2 cellular contexts compared by ENCODE assay signal in the genomic region with DNA sequence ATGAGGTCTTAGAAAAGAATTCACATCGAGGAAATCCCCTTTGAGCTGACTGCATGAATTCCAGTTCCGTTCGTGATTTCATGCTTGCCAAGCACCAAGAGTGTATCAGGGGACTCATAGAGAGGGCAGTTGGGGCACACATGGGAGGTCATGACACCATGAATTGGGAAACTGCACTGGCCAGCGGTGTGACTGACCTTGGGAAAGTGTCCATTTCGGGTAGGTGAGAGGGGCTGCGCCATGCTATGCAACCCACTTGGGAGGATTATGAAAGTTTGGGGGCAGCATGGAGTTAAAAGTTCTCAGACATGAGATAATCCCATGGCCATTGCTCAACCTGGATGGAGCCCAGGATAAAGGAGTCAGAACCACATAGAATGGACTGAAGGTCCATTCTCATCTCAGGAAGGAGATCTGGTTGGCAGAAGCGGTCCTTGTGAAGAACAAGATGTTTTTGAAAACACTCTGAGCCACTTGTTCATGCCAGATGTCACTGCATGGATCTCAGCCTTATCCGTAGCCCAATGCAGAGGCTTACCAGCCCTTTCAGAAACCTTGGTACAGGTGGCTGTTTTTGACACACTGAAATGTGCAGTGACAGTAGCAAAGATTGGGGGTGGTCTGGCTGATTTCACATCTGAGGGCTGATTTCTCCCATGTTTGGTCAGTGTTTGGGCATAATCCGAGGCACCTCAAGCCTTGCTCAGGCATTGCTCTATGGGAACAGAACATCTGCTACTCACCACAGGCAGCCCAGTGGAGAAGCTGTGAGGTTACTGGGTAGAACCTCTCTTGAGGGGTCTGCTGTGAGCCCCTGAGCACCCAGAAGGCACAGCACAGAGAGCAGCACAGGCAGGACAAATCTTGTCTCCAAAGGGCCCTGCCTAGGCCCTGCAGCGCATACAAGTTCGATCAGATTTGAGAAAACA.
TF ChIP-seq lines count a peak whose summit lies in the region.

No MANE protein-coding gene starts in this region.

TF ChIP-seq in GM12878, 131 proteins besides CTCF, POLR2A, EP300 and RAD21:
- TF ChIP-seq, protein P1, sequence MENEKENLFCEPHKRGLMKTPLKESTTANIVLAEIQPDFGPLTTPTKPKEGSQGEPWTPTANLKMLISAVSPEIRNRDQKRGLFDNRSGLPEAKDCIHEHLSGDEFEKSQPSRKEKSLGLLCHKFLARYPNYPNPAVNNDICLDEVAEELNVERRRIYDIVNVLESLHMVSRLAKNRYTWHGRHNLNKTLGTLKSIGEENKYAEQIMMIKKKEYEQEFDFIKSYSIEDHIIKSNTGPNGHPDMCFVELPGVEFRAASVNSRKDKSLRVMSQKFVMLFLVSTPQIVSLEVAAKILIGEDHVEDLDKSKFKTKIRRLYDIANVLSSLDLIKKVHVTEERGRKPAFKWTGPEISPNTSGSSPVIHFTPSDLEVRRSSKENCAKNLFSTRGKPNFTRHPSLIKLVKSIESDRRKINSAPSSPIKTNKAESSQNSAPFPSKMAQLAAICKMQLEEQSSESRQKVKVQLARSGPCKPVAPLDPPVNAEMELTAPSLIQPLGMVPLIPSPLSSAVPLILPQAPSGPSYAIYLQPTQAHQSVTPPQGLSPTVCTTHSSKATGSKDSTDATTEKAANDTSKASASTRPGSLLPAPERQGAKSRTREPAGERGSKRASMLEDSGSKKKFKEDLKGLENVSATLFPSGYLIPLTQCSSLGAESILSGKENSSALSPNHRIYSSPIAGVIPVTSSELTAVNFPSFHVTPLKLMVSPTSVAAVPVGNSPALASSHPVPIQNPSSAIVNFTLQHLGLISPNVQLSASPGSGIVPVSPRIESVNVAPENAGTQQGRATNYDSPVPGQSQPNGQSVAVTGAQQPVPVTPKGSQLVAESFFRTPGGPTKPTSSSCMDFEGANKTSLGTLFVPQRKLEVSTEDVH (IDR thresholded peaks at IDR 0.05; ENCODE audit: low read depth, partially characterized antibody): no peak
- TF ChIP-seq NR2F1 (conservative IDR thresholded peaks at IDR 0.05) (peak; percentile 39; the same call in 1 of the 2 replicates), RUNX3 (IDR thresholded peaks at IDR 0.05; ENCODE audit: low read length) (no peak)

TF ChIP-seq in GM23338, 12 proteins besides CTCF, POLR2A, EP300 and RAD21 (continued from another document):
- TF ChIP-seq, protein P2, sequence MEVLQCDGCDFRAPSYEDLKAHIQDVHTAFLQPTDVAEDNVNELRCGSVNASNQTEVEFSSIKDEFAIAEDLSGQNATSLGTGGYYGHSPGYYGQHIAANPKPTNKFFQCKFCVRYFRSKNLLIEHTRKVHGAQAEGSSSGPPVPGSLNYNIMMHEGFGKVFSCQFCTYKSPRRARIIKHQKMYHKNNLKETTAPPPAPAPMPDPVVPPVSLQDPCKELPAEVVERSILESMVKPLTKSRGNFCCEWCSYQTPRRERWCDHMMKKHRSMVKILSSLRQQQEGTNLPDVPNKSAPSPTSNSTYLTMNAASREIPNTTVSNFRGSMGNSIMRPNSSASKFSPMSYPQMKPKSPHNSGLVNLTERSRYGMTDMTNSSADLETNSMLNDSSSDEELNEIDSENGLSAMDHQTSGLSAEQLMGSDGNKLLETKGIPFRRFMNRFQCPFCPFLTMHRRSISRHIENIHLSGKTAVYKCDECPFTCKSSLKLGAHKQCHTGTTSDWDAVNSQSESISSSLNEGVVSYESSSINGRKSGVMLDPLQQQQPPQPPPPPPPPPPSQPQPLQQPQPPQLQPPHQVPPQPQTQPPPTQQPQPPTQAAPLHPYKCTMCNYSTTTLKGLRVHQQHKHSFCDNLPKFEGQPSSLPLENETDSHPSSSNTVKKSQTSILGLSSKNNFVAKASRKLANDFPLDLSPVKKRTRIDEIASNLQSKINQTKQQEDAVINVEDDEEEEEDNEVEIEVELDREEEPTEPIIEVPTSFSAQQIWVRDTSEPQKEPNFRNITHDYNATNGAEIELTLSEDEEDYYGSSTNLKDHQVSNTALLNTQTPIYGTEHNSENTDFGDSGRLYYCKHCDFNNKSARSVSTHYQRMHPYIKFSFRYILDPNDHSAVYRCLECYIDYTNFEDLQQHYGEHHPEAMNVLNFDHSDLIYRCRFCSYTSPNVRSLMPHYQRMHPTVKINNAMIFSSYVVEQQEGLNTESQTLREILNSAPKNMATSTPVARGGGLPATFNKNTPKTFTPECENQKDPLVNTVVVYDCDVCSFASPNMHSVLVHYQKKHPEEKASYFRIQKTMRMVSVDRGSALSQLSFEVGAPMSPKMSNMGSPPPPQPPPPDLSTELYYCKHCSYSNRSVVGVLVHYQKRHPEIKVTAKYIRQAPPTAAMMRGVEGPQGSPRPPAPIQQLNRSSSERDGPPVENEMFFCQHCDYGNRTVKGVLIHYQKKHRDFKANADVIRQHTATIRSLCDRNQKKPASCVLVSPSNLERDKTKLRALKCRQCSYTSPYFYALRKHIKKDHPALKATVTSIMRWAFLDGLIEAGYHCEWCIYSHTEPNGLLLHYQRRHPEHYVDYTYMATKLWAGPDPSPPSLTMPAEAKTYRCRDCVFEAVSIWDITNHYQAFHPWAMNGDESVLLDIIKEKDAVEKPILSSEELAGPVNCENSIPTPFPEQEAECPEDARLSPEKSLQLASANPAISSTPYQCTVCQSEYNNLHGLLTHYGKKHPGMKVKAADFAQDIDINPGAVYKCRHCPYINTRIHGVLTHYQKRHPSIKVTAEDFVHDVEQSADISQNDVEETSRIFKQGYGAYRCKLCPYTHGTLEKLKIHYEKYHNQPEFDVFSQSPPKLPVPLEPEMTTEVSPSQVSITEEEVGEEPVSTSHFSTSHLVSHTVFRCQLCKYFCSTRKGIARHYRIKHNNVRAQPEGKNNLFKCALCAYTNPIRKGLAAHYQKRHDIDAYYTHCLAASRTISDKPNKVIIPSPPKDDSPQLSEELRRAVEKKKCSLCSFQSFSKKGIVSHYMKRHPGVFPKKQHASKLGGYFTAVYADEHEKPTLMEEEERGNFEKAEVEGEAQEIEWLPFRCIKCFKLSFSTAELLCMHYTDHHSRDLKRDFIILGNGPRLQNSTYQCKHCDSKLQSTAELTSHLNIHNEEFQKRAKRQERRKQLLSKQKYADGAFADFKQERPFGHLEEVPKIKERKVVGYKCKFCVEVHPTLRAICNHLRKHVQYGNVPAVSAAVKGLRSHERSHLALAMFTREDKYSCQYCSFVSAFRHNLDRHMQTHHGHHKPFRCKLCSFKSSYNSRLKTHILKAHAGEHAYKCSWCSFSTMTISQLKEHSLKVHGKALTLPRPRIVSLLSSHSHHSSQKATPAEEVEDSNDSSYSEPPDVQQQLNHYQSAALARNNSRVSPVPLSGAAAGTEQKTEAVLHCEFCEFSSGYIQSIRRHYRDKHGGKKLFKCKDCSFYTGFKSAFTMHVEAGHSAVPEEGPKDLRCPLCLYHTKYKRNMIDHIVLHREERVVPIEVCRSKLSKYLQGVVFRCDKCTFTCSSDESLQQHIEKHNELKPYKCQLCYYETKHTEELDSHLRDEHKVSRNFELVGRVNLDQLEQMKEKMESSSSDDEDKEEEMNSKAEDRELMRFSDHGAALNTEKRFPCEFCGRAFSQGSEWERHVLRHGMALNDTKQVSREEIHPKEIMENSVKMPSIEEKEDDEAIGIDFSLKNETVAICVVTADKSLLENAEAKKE (CRISPR knock-in tag; IDR thresholded peaks at IDR 0.05): no peak
- TF ChIP-seq STAT1 (IDR thresholded peaks at IDR 0.05; ENCODE audit: unreplicated experiment) (no peak), ZNF331 (CRISPR knock-in tag; IDR thresholded peaks at IDR 0.05; ENCODE audit: low read depth) (no peak), EZH2phosphoT487 (IDR thresholded peaks at IDR 0.05; ENCODE audit: unreplicated experiment) (no peak), JUNB (IDR thresholded peaks at IDR 0.05; ENCODE audit: unreplicated experiment) (no peak)
- TF ChIP-seq, protein P3, sequence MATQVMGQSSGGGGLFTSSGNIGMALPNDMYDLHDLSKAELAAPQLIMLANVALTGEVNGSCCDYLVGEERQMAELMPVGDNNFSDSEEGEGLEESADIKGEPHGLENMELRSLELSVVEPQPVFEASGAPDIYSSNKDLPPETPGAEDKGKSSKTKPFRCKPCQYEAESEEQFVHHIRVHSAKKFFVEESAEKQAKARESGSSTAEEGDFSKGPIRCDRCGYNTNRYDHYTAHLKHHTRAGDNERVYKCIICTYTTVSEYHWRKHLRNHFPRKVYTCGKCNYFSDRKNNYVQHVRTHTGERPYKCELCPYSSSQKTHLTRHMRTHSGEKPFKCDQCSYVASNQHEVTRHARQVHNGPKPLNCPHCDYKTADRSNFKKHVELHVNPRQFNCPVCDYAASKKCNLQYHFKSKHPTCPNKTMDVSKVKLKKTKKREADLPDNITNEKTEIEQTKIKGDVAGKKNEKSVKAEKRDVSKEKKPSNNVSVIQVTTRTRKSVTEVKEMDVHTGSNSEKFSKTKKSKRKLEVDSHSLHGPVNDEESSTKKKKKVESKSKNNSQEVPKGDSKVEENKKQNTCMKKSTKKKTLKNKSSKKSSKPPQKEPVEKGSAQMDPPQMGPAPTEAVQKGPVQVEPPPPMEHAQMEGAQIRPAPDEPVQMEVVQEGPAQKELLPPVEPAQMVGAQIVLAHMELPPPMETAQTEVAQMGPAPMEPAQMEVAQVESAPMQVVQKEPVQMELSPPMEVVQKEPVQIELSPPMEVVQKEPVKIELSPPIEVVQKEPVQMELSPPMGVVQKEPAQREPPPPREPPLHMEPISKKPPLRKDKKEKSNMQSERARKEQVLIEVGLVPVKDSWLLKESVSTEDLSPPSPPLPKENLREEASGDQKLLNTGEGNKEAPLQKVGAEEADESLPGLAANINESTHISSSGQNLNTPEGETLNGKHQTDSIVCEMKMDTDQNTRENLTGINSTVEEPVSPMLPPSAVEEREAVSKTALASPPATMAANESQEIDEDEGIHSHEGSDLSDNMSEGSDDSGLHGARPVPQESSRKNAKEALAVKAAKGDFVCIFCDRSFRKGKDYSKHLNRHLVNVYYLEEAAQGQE (IDR thresholded peaks at IDR 0.05; ENCODE audit: unreplicated experiment): no peak
